ENCODE assay signal across 1 cellular context in the genomic region with DNA sequence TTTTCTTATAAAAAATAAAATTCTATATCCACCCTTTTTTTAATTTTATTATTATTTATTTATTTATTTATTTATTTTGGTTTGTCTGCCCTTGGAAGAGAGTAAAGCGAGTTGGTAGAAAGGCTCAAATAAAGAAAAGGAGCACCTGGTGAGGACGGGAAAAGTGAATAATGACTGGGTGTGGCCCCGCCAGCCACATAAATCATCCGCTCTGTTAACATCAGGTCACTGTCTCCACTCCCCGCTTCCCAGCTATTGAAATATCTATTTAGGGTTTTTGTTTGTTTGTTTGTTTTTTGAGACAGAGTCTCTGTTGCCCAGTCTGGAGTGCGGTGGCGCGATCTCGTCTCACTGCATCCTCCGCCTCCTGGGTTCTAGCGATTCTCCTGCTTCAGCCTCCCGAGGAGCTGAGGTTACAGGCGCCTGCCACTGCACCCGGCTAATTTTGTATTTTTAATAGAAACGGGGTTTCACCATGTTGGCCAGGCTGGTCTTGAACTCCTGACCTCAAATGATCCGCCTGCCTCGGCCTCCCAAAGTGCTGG.
TF ChIP-seq lines count a peak whose summit lies in the region.

No MANE protein-coding gene starts in this region.

TF ChIP-seq in endothelial cell of umbilical vein, 7 proteins besides CTCF, POLR2A, EP300 and RAD21 (continued from another document):
- no peak for TF ChIP-seq MYC (IDR thresholded peaks at IDR 0.05; ENCODE audit: low read depth, low read length)
TF ChIP-seq in endothelial cell of umbilical vein: peak in this region for 0.
